15 cellular contexts compared by ENCODE assay signal in genomic region chr3:154781595-154781994, GRCh38.
"Had no signal": no experiment of that assay in that cellular context is flagged by ENCODE, and none has a peak within 500 bp of the region (broad histone marks: within the 10 kb centered on the region; RNA-seq: fewer than 3 reads in every experiment).

No MANE protein-coding gene starts in this region.

- H3K27me3 Mint-ChIP-seq: activated T-helper 17 cell treated with anti-CD3 and anti-CD28 coated beads, Interleukin-2, amount 50 U/mL, for 72 hours; progenitor cell of endocrine pancreas; stimulated activated naive CD8-positive, alpha-beta T cell treated with anti-CD3 and anti-CD28 coated beads, Interleukin-15, Interleukin-2, amounts not matched to agents 100 ng/mL and 50 ng/mL, for 24 hours had no signal

- H3K27ac Mint-ChIP-seq: activated T-helper 17 cell treated with anti-CD3 and anti-CD28 coated beads, Interleukin-2, amount 50 U/mL, for 72 hours; immature natural killer cell; nephron; progenitor cell of endocrine pancreas; stimulated activated naive CD8-positive, alpha-beta T cell treated with anti-CD3 and anti-CD28 coated beads, Interleukin-15, Interleukin-2, amounts not matched to agents 100 ng/mL and 50 ng/mL, for 24 hours; type B pancreatic cell had no signal

- H3K9me3 Mint-ChIP-seq: nephron; stimulated activated naive CD8-positive, alpha-beta T cell treated with anti-CD3 and anti-CD28 coated beads, Interleukin-15, Interleukin-2, amounts not matched to agents 100 ng/mL and 50 ng/mL, for 24 hours; type B pancreatic cell had no signal

- DNase-seq: activated CD4-positive, alpha-beta T cell treated with anti-CD3 and anti-CD28 coated beads for 1 hour; activated CD4-positive, alpha-beta T cell treated with anti-CD3 and anti-CD28 coated beads, Interleukin-2, amount 50 U/mL, for 48 hours; activated naive CD4-positive, alpha-beta T cell treated with Interleukin-2 at 50 U/mL for 16 hours; aorta; heart left ventricle; immature natural killer cell; right cardiac atrium had no signal

- FAIRE-seq: frontal cortex had no signal

- H3K4me1 ChIP-seq: breast epithelium had no signal

- H3K4me3 Mint-ChIP-seq: activated T-helper 17 cell treated with anti-CD3 and anti-CD28 coated beads, Interleukin-2, amount 50 U/mL, for 72 hours; immature natural killer cell; nephron; stimulated activated naive CD8-positive, alpha-beta T cell treated with anti-CD3 and anti-CD28 coated beads, Interleukin-15, Interleukin-2, amounts not matched to agents 100 ng/mL and 50 ng/mL, for 24 hours; type B pancreatic cell had no signal

- H3K27me3 ChIP-seq: breast epithelium, esophagus muscularis mucosa, heart left ventricle had no signal

- H3K4me3 ChIP-seq: breast epithelium, esophagus muscularis mucosa, heart left ventricle had no signal

- H3K36me3 Mint-ChIP-seq: type B pancreatic cell had no signal

- H3K36me3 ChIP-seq: breast epithelium, esophagus muscularis mucosa, heart left ventricle had no signal

- H3K4me1 Mint-ChIP-seq: activated T-helper 17 cell treated with anti-CD3 and anti-CD28 coated beads, Interleukin-2, amount 50 U/mL, for 72 hours; immature natural killer cell had no signal

- ATAC-seq: activated T-helper 17 cell treated with anti-CD3 and anti-CD28 coated beads, Interleukin-2, amount 50 U/mL, for 72 hours; heart left ventricle; right cardiac atrium had no signal

- H3K27ac ChIP-seq: breast epithelium, esophagus muscularis mucosa had no signal

- H3K9me3 ChIP-seq: breast epithelium, heart left ventricle had no signal
